8 cellular contexts compared by ENCODE assay signal in genomic region chr15:44735482-44736260, GRCh38. TPM values are rescaled to one million over a fixed set of nuclear protein-coding genes. Genes with fewer than 3 reads are reported as not detected.
A peak's percentile ranks its signal among the peaks of the same experiment; 100 is the strongest.
DNase-seq lines count a peak whose midpoint lies in the region; ATAC-seq and TF ChIP-seq lines count a peak whose summit lies in the region.

No MANE protein-coding gene starts in this region.

- H3K4me1 ChIP-seq in CD4-positive, CD25-positive, alpha-beta regulatory T cell (ENCODE audit: control insufficient read depth, insufficient read depth, low read length, poor library complexity, severe bottlenecking), result peaks cover 68% of the 10 kb centered on the region
- H3K4me1 ChIP-seq in lung (ENCODE audit: control insufficient read depth in 2 of 2, insufficient read depth in 2 of 2, low read length in 2 of 2) (peaks cover 2 to 21% of the 10 kb centered on the region in 2 donors), uterus (no peaks in the 10 kb centered on the region)

- H3K27me3 ChIP-seq in CD4-positive, CD25-positive, alpha-beta regulatory T cell (ENCODE audit: control insufficient read depth, insufficient read depth, low read length), result no peaks in the 10 kb centered on the region
- H3K27me3 ChIP-seq in lung (ENCODE audit: control insufficient read depth, insufficient read depth) (no peaks in the 10 kb centered on the region), uterus (no peaks in the 10 kb centered on the region)

- WGBS in lung, 2 donors, result 25 to 36% methylated on average over 8 of the region's 8 CpGs

- no peaks in the 10 kb centered on the region for H3K27me3 Mint-ChIP-seq in CD4-positive, CD25-positive, alpha-beta regulatory T cell
- H3K27me3 Mint-ChIP-seq in activated T-cell treated with anti-CD3 and anti-CD28 coated beads, Interleukin-2, amount 50 U/mL, for 4 hours (ENCODE audit: low read depth), result no peaks in the 10 kb centered on the region

- peak overlapping the region; percentile 91 to 99 (median 98) for H3K27ac Mint-ChIP-seq in CD4-positive, CD25-positive, alpha-beta regulatory T cell

- H3K4me1 Mint-ChIP-seq in CD4-positive, CD25-positive, alpha-beta regulatory T cell, result peaks cover 44 to 84% (median 63%) of the 10 kb centered on the region in 4 donors
- peaks cover 74% of the 10 kb centered on the region for H3K4me1 Mint-ChIP-seq in activated T-cell treated with anti-CD3 and anti-CD28 coated beads, Interleukin-2, amount 50 U/mL, for 4 hours (ENCODE audit: low read depth)

- H3K4me3 ChIP-seq in CD4-positive, CD25-positive, alpha-beta regulatory T cell (ENCODE audit: low read depth, low read length), result peak overlapping the region; percentile 87
- H3K4me3 ChIP-seq in lung (no peak overlapping the region), uterus (no peak overlapping the region)

- no peaks in the 10 kb centered on the region for H3K9me3 ChIP-seq in CD4-positive, CD25-positive, alpha-beta regulatory T cell (ENCODE audit: control insufficient read depth in 2 of 2, low read length in 2 of 2)
- no peaks in the 10 kb centered on the region for H3K9me3 ChIP-seq in lung (ENCODE audit: control insufficient read depth in 2 of 2, insufficient read depth in 1 of 2, low read length in 1 of 2)
- H3K9me3 ChIP-seq in uterus, result no peaks in the 10 kb centered on the region

- H3K4me3 Mint-ChIP-seq in CD4-positive, CD25-positive, alpha-beta regulatory T cell, result peak overlapping the region; percentile 85 to 97 (median 90)
- H3K4me3 Mint-ChIP-seq in activated T-cell treated with anti-CD3 and anti-CD28 coated beads, Interleukin-2, amount 50 U/mL, for 4 hours, result peak overlapping the region; percentile 83

- H3K36me3 ChIP-seq in CD4-positive, CD25-positive, alpha-beta regulatory T cell (ENCODE audit: control insufficient read depth, insufficient read depth, low read length), result peaks cover 6% of the 10 kb centered on the region
- H3K36me3 ChIP-seq in lung (ENCODE audit: control insufficient read depth in 2 of 2, insufficient read depth in 2 of 2, low read length in 2 of 2) (peaks cover 0 to 6% of the 10 kb centered on the region in 2 donors), uterus (no peaks in the 10 kb centered on the region)

- peaks cover 0 to 2% (median 0%) of the 10 kb centered on the region in 7 donors for H3K9me3 Mint-ChIP-seq in CD4-positive, CD25-positive, alpha-beta regulatory T cell
- no peaks in the 10 kb centered on the region for H3K9me3 Mint-ChIP-seq in activated T-cell treated with anti-CD3 and anti-CD28 coated beads, Interleukin-2, amount 50 U/mL, for 4 hours

- peak overlapping the region; percentile 87 for H3K27ac ChIP-seq in CD4-positive, CD25-positive, alpha-beta regulatory T cell (ENCODE audit: insufficient read depth, low read length, poor library complexity, severe bottlenecking)
- peak overlapping the region in 1 of 2 donors; percentile 80 for H3K27ac ChIP-seq in lung (ENCODE audit: low read depth in 1 of 2, low read length in 1 of 2)
- peak overlapping the region; percentile 9 to 66 for H3K27ac ChIP-seq in uterus

- peaks cover 8% of the 10 kb centered on the region for H3K36me3 Mint-ChIP-seq in CD4-positive, CD25-positive, alpha-beta regulatory T cell
- peaks cover 16% of the 10 kb centered on the region for H3K36me3 Mint-ChIP-seq in activated T-cell treated with anti-CD3 and anti-CD28 coated beads, Interleukin-2, amount 50 U/mL, for 4 hours (ENCODE audit: insufficient read depth)

- peak; percentile 56 to 67 for ATAC-seq in CD4-positive, CD25-positive, alpha-beta regulatory T cell (ENCODE audit: low read depth in 2 of 2)
- ATAC-seq in HG03045 (IDR thresholded peaks at IDR 0.05; ENCODE audit: unreplicated experiment), result peak; percentile 36
- peak; percentile 65 to 68 for ATAC-seq in activated T-cell treated with anti-CD3 and anti-CD28 coated beads, Interleukin-2, amount 50 U/mL, for 4 hours
- peak; percentile 34 for ATAC-seq in lung (ENCODE audit: insufficient read depth, low FRiP score)
- no peak for ATAC-seq in HG03439 (IDR thresholded peaks at IDR 0.05; ENCODE audit: unreplicated experiment)

- peak in 2 of 3 donors; percentile 22 to 55 for DNase-seq in CD4-positive, CD25-positive, alpha-beta regulatory T cell
- no peak for DNase-seq in activated T-cell treated with anti-CD3 and anti-CD28 coated beads, Interleukin-2, amount 50 U/mL, for 4 hours
- DNase-seq in lung (ENCODE audit: low spot score), result no peak
- peak in 1 of 2 donors; percentile 54 for DNase-seq in uterus
- DNase-seq in H4 (ENCODE audit: low spot score), result no peak
- DNase-seq in GM20000 (ENCODE audit: low spot score), result no peak

- TF ChIP-seq CTCF in lung (IDR thresholded peaks at IDR 0.05; ENCODE audit: control extremely low read depth, extremely low read depth) (no peak), uterus (IDR thresholded peaks at IDR 0.05) (no peak), GM20000 (IDR thresholded peaks at IDR 0.05; ENCODE audit: extremely low read depth, missing control alignments) (no peak)

- no peak for TF ChIP-seq POLR2A in uterus (IDR thresholded peaks at IDR 0.05)

- intact Hi-C loops in uterus (cut with DNase I; ENCODE audit: low total_unique reads), result no loop called here

RNA-seq across cellular contexts. Expression of gene TRIM69, which starts 0.7 kb away (rescaled TPM):
- total RNA-seq in CD4-positive, CD25-positive, alpha-beta regulatory T cell, result 50.5 TPM
- 10 to 100 TPM; 38.1 to 61.5 (median 55.7) TPM for polyA plus RNA-seq in CD4-positive, CD25-positive, alpha-beta regulatory T cell
- 10 to 100 TPM; 45.4 to 58.2 (median 46.4) TPM for total RNA-seq in activated T-cell treated with anti-CD3 and anti-CD28 coated beads, Interleukin-2, amount 50 U/mL, for 4 hours
- total RNA-seq in lung (10 to 100 TPM; 13.1 to 21.3 TPM), uterus (10 to 100 TPM in 3 of 4 donors, 1 to 10 TPM in 1; 6.1 to 16.2 (median 15.4) TPM)
- polyA plus RNA-seq in lung, result 10 to 100 TPM; 11.2 to 26.4 TPM
- total RNA-seq in H4 (2014; rRNA removed; shearing (Covaris generic)), result 21.0 and 24.7 TPM in 2 replicates

RNA-seq across cellular contexts. Expression of gene B2M, which starts 24.4 kb away (rescaled TPM):
- 7,793 TPM for total RNA-seq in CD4-positive, CD25-positive, alpha-beta regulatory T cell
- polyA plus RNA-seq in CD4-positive, CD25-positive, alpha-beta regulatory T cell, result over 10,000 TPM; 37,989 to 53,417 (median 43,977) TPM
- total RNA-seq in activated T-cell treated with anti-CD3 and anti-CD28 coated beads, Interleukin-2, amount 50 U/mL, for 4 hours, result 1,000 to 10,000 TPM; 3,850 to 4,350 (median 4,124) TPM
- total RNA-seq in lung (1,000 to 10,000 TPM; 2,080 to 4,787 TPM), uterus (1,000 to 10,000 TPM; 1,923 to 3,458 (median 2,385) TPM)
- over 10,000 TPM in 1 of 2 donors, 1,000 to 10,000 TPM in 1; 1,933 to 11,026 TPM for polyA plus RNA-seq in lung
- total RNA-seq in H4 (2014; rRNA removed; shearing (Covaris generic)), result 5,194 and 5,459 TPM in 2 replicates

RNA-seq across cellular contexts. Expression of gene PATL2, which starts 24.5 kb away (rescaled TPM):
- total RNA-seq in CD4-positive, CD25-positive, alpha-beta regulatory T cell, result 44.1 TPM
- 10 to 100 TPM in 2 of 4 donors, 1 to 10 TPM in 2; 7.8 to 20.6 (median 12.8) TPM for polyA plus RNA-seq in CD4-positive, CD25-positive, alpha-beta regulatory T cell
- 1 to 10 TPM; 3.6 to 5.2 (median 3.9) TPM for total RNA-seq in activated T-cell treated with anti-CD3 and anti-CD28 coated beads, Interleukin-2, amount 50 U/mL, for 4 hours
- total RNA-seq in lung, result 1 to 10 TPM; 2.4 to 3.0 TPM
- 1 to 10 TPM; 4.4 to 4.8 TPM for polyA plus RNA-seq in lung
- total RNA-seq in uterus, result 1 to 10 TPM in 2 of 4 donors, under 1 TPM in 1, not detected in 1; 0.28 to 2.0 (median 2.0) TPM
- 0.12 and 0.77 TPM in 2 replicates for total RNA-seq in H4 (2014; rRNA removed; shearing (Covaris generic))

Comparison
In these comparisons a context has a peak if more than half of its experiments do, and no peak if none do; other contexts are left out.
1. DNase-seq: peak in CD4-positive, CD25-positive, alpha-beta regulatory T cell (2 of 3); none in activated T-cell treated with anti-CD3 and anti-CD28 coated beads, Interleukin-2, amount 50 U/mL, for 4 hours (single experiment), lung (single experiment), H4 (single experiment) and GM20000 (single experiment).